In the genomic region with DNA sequence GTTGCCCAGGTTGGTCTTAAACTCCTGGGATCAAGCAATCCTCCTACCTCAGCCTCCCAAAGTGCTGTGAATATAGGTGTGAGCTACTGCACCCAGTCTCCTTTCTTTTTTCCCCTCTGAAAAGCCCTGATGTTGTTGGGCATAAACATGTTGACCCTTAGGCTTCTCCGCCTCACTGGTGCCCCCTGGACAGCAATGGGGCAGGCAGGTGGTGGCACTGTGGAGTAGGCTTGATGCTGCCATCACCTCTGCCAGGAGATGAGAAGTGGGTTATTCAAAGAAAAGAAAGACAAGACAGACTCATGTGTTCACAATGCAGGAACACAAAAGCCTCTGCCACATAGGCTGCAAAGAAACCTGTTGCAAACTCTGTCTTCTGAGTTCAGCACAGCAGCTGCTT, we compare ENCODE assay signal across 21 cellular contexts.
A peak's percentile ranks its signal among the peaks of the same experiment; 100 is the strongest.
DNase-seq lines count a peak whose midpoint lies in the region; ATAC-seq, FAIRE-seq and TF ChIP-seq lines count a peak whose summit lies in the region.
"Had no signal": no experiment of that assay in that cellular context is flagged by ENCODE, and none has a peak within 500 bp of the region (broad histone marks: within the 10 kb centered on the region; RNA-seq: fewer than 3 reads in every experiment).

No MANE protein-coding gene starts in this region.

- no peak for FAIRE-seq in H1 (lab: Jason Lieb, UNC)
- no peak for FAIRE-seq in pancreas (lab: Jason Lieb, UNC)
- FAIRE-seq: A204.1, G401.6, GM12878, GM19239 had no signal

- DNase-seq in H1 (ENCODE audit: low read depth in 1 of 2, low spot score in 2 of 2) (no peak), coronary artery (ENCODE audit: low spot score) (no peak), pancreas (no peak)
- DNase-seq: Caco-2; CD4-positive, CD25-positive, alpha-beta regulatory T cell; CD8-positive, alpha-beta T cell; DMS153; DND-41; GM23248; H9; HFFc6 had no signal

- no peak overlapping the region for H2BK5ac ChIP-seq in H1 (ENCODE audit: low read depth, low read length)

- intact Hi-C loops in pancreas (cut with DNase I), result no loop called here

- H4K5ac ChIP-seq in H1 (ENCODE audit: insufficient read length, low read depth, low read length), result no peak overlapping the region

- no peak overlapping the region for H3K27ac ChIP-seq in OCI-LY1 (ENCODE audit: low read depth, low read length, poor library complexity, severe bottlenecking)
- H3K27ac ChIP-seq in H1 (ENCODE audit: low read depth, low read length), result no peak overlapping the region
- H3K27ac ChIP-seq in coronary artery, result no peak overlapping the region
- no peak overlapping the region for H3K27ac ChIP-seq in pancreas
- H3K27ac ChIP-seq: 22Rv1, BLaER1, C4-2B, GM23248 had no signal

- no peak overlapping the region for H2BK20ac ChIP-seq in H1 (ENCODE audit: low read length)

- TF ChIP-seq CTCF in GM12872 (IDR thresholded peaks at IDR 0.05; ENCODE audit: insufficient read depth, low read depth, low read length) (0 out of 3 replicates have a peak, but pooled peaks have one; percentile 1), OCI-LY1 (IDR thresholded peaks at IDR 0.05; ENCODE audit: low read length) (peak; percentile 11; the same call in 1 of the 2 replicates), H1 (IDR thresholded peaks at IDR 0.05; ENCODE audit: control extremely low read depth in 1 of 3, insufficient read depth in 1 of 3, low read depth in 1 of 3, low read length in 3 of 3) (peak in 2 of 3 experiments; percentile 13 to 14; a peak in 2 of 4 replicates), coronary artery (IDR thresholded peaks at IDR 0.05) (no peak), pancreas (IDR thresholded peaks at IDR 0.05) (no peak)

- H3K14ac ChIP-seq in H1 (ENCODE audit: insufficient read length), result no peak overlapping the region

- no peak overlapping the region for H3K18ac ChIP-seq in H1 (ENCODE audit: extremely low read depth, low read length)

- H3K9ac ChIP-seq in OCI-LY1 (ENCODE audit: low read length) (no peak overlapping the region), H1 (replicated peaks in 1 of 4; ENCODE audit: extremely low read depth in 1 of 4, low read depth in 3 of 4, low read length in 3 of 4) (no peak overlapping the region)
- H3K9ac ChIP-seq: BLaER1, GM23248 had no signal

- no peak for TF ChIP-seq EP300 in H1 (IDR thresholded peaks at IDR 0.05; ENCODE audit: borderline replicate concordance in 1 of 2, low read depth in 2 of 2, low read length in 2 of 2)

- H3K4me1 ChIP-seq in OCI-LY1 (ENCODE audit: insufficient read depth, low read length, severe bottlenecking) (no peaks in the 10 kb centered on the region), H1 (replicated peaks in 1 of 4; ENCODE audit: control insufficient read depth in 3 of 4, insufficient read depth in 4 of 4, low read length in 3 of 4) (no peaks in the 10 kb centered on the region), pancreas (no peaks in the 10 kb centered on the region)
- H3K4me1 ChIP-seq: Caco-2 had no signal

- no peaks in the 10 kb centered on the region for H4K20me1 ChIP-seq in OCI-LY1 (ENCODE audit: insufficient read depth, low read length)
- no peaks in the 10 kb centered on the region for H4K20me1 ChIP-seq in H1 (replicated peaks in 1 of 2; ENCODE audit: control insufficient read depth in 1 of 2, insufficient read depth in 2 of 2, low read length in 2 of 2)
- H4K20me1 ChIP-seq: BLaER1 had no signal

- no peaks in the 10 kb centered on the region for H3K23me2 ChIP-seq in H1 (ENCODE audit: low read depth, low read length)

- H2AK5ac ChIP-seq in H1 (ENCODE audit: low read depth, low read length), result no peak overlapping the region

- TF ChIP-seq POLR2A in H1 (IDR thresholded peaks at IDR 0.05; ENCODE audit: control extremely low read depth in 1 of 2, low read depth in 2 of 2, low read length in 2 of 2), result no peak

- no peaks in the 10 kb centered on the region for H3F3A ChIP-seq in OCI-LY1 (ENCODE audit: insufficient read depth, low read length)

- POLR2A ChIA-PET in H1 (lab: Charles Lee; ENCODE audit: partially characterized antibody), result no interaction called here

- no peak overlapping the region for H3K23ac ChIP-seq in H1 (ENCODE audit: insufficient read length)

- CTCF ChIA-PET in H1 (lab: Charles Lee; ENCODE audit: partially characterized antibody), result interaction anchor here (0.7 kb wide), 1 partner anchor 12 kb away, joined by 3 read pairs; no protein-coding TSS in a partner anchor

- no peaks in the 10 kb centered on the region for H3K27me3 ChIP-seq in OCI-LY1 (ENCODE audit: insufficient read depth, low read length)
- H3K27me3 ChIP-seq in H1 (replicated peaks in 1 of 4; ENCODE audit: control insufficient read depth in 3 of 4, extremely low read depth in 1 of 4, insufficient read depth in 3 of 4, low read length in 3 of 4), result no peaks in the 10 kb centered on the region
- no peaks in the 10 kb centered on the region for H3K27me3 ChIP-seq in pancreas
- H3K27me3 ChIP-seq: BLaER1 had no signal

- no peak overlapping the region for H4K8ac ChIP-seq in H1 (ENCODE audit: extremely low read depth, insufficient read depth, low read length)

- H2AFZ ChIP-seq in OCI-LY1 (ENCODE audit: low read length), result no peak overlapping the region
- H2AFZ ChIP-seq in H1 (ENCODE audit: low read length), result no peak overlapping the region
- H2AFZ ChIP-seq: GM23248 had no signal

- no peak; a peak in 1 of 4 replicates for TF ChIP-seq RAD21 in H1 (IDR thresholded peaks at IDR 0.05 in 1 of 2, conservative IDR thresholded peaks at IDR 0.05 in 1 of 2; ENCODE audit: low read depth in 2 of 2, low read length in 2 of 2)

- H3K79me2 ChIP-seq in OCI-LY1 (ENCODE audit: insufficient read depth, low read length), result no peaks in the 10 kb centered on the region
- H3K79me2 ChIP-seq in H1 (ENCODE audit: control insufficient read depth in 1 of 2, insufficient read depth in 2 of 2, low read length in 2 of 2), result no peaks in the 10 kb centered on the region

- WGBS in H1 (ENCODE audit: extremely low coverage in 1 of 2, insufficient coverage in 1 of 2, insufficient read length in 1 of 2, insufficient replicate concordance in 2 of 2, low coverage in 1 of 2, low lambda C conversion rate in 2 of 2, missing lambda C conversion rate in 1 of 2), 2 experiments, result 93% methylated on average over 1 of the region's 1 CpG; no CpG with 5 or more reads in 1 of the 2 experiments
- 83 to 94% methylated on average over 1 of the region's 1 CpG for whole genome bisulfite sequencing in pancreas, 2 donors

- no peak overlapping the region for H2BK15ac ChIP-seq in H1 (ENCODE audit: low read length)

- H4K91ac ChIP-seq in H1 (replicated peaks; ENCODE audit: insufficient read length, low read length), result no peak overlapping the region

- H2BK12ac ChIP-seq in H1 (ENCODE audit: low read depth, low read length), result no peak overlapping the region

- ATAC-seq in HG03378 (IDR thresholded peaks at IDR 0.05; ENCODE audit: unreplicated experiment) (no peak), pancreas (no peak)
- ATAC-seq: CD8-positive, alpha-beta T cell; GM12878 had no signal

- H2BK120ac ChIP-seq in H1 (replicated peaks; ENCODE audit: low read depth, low read length), result no peak overlapping the region

- H3K4me3 ChIP-seq in OCI-LY1 (ENCODE audit: low read depth, low read length, poor library complexity, severe bottlenecking), result no peak overlapping the region
- H3K4me3 ChIP-seq in H1 (ENCODE audit: extremely low read depth in 1 of 4, insufficient read depth in 2 of 4, low read depth in 3 of 4, low read length in 4 of 4), result no peak overlapping the region
- no peak overlapping the region for H3K4me3 ChIP-seq in coronary artery
- no peak overlapping the region for H3K4me3 ChIP-seq in pancreas
- H3K4me3 ChIP-seq: BLaER1, GM12878, GM23248 had no signal

- no peak overlapping the region for H3K4ac ChIP-seq in H1 (replicated peaks; ENCODE audit: insufficient read length, low read depth, low read length)

- H3K9me3 ChIP-seq in OCI-LY1 (ENCODE audit: low read length), result no peaks in the 10 kb centered on the region
- no peaks in the 10 kb centered on the region for H3K9me3 ChIP-seq in H1 (ENCODE audit: insufficient read depth in 2 of 2, low read depth in 1 of 2, low read length in 1 of 2)
- no peaks in the 10 kb centered on the region for H3K9me3 ChIP-seq in pancreas
- H3K9me3 ChIP-seq: BLaER1, Caco-2 had no signal

- H3K4me2 ChIP-seq in OCI-LY1 (ENCODE audit: low read length) (no peak overlapping the region), H1 (ENCODE audit: insufficient read depth in 1 of 2, low read depth in 2 of 2, low read length in 2 of 2) (no peak overlapping the region)

- H3K79me1 ChIP-seq in H1 (ENCODE audit: low read depth, low read length), result no peaks in the 10 kb centered on the region

- no peak overlapping the region for H3K56ac ChIP-seq in H1 (replicated peaks; ENCODE audit: insufficient read length, low read depth, low read length)

- H3K36me3 ChIP-seq in OCI-LY1 (ENCODE audit: insufficient read depth, low read length), result no peaks in the 10 kb centered on the region
- H3K36me3 ChIP-seq in H1 (ENCODE audit: control insufficient read depth in 2 of 4, insufficient read depth in 4 of 4, low read length in 3 of 4), result no peaks in the 10 kb centered on the region
- no peaks in the 10 kb centered on the region for H3K36me3 ChIP-seq in pancreas
- H3K36me3 ChIP-seq: BLaER1 had no signal

- no peaks in the 10 kb centered on the region for H3K9me2 ChIP-seq in OCI-LY1 (ENCODE audit: low read depth, low read length)

TF ChIP-seq in H1, 55 proteins besides CTCF, POLR2A, EP300 and RAD21 (continues in another document):
- TF ChIP-seq RXRA (IDR thresholded peaks at IDR 0.05; ENCODE audit: insufficient read depth, low read depth, low read length) (no peak), RNF2 (IDR thresholded peaks at IDR 0.05; ENCODE audit: borderline replicate concordance, low read depth, low read length, missing control alignments, poor library complexity, severe bottlenecking) (no peak), SAP30 (IDR thresholded peaks at IDR 0.05; ENCODE audit: insufficient read depth, insufficient replicate concordance, low read length) (no peak), CHD1 (IDR thresholded peaks at IDR 0.05; ENCODE audit: low read depth, low read length) (no peak), RBBP5 (IDR thresholded peaks at IDR 0.05; ENCODE audit: borderline replicate concordance, low read depth, low read length) (no peak), ASH2L (IDR thresholded peaks at IDR 0.05; ENCODE audit: low read length) (no peak), KDM5A (IDR thresholded peaks at IDR 0.05; ENCODE audit: low read length) (no peak), SRF (IDR thresholded peaks at IDR 0.05; ENCODE audit: low read depth, low read length) (no peak), CTBP2 (IDR thresholded peaks at IDR 0.05; ENCODE audit: borderline replicate concordance, insufficient read depth, insufficient read length, low read length) (no peak), RFX5 (IDR thresholded peaks at IDR 0.05; ENCODE audit: borderline replicate concordance, low read depth, low read length) (no peak), KDM1A (IDR thresholded peaks at IDR 0.05; ENCODE audit: borderline replicate concordance, low read length) (no peak), NANOG (IDR thresholded peaks at IDR 0.05; ENCODE audit: insufficient read depth, low read depth, low read length, poor library complexity, severe bottlenecking) (no peak), SIX5 (IDR thresholded peaks at IDR 0.05; ENCODE audit: low read depth, low read length) (no peak)

Comparison
In these comparisons a context has a peak if more than half of its experiments do, and no peak if none do; other contexts are left out.
1. CTCF ChIP-seq: peak in GM12872 (single experiment), OCI-LY1 (single experiment) and H1 (2 of 3); none in coronary artery (single experiment) and pancreas (0 of 4).